ENCODE assay signal across 7 cellular contexts in the genomic region with DNA sequence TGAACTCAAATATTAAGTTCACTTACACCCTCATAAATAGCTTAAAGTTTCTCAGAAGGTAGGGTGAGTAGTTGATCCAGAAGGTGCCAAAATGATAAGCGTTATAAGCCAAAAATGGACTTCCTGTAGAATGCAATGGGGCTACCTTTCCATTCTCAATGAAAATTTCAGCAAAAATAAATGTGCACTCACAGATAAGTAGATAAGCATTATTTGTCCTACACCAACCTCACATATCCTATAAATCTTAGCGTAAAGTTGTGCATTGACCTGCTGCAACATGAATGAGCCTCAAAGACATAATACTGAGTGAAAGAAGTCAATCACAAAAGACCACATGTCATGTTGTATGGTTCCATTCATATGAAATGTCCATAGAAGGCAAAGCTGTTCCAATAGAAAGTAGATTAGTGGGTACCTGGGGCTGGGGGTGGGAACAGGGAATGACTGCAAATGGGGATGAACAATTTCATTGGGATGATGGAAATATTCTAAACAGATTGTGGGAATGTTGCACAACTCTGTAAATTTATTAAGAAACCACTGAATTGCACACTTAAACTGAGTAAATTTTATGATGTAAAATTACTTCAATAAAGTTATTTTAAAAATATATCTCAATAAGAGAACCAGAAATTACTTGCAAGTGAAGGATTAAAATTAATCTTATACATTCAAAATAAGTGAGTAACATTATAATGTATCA.
"Had no signal": no experiment of that assay in that cellular context is flagged by ENCODE, and none has a peak within 500 bp of the region (broad histone marks: within the 10 kb centered on the region; RNA-seq: fewer than 3 reads in every experiment).

No MANE protein-coding gene starts in this region.

- H3K4me3 ChIP-seq: GM23338 had no signal

- DNase-seq: H9, HCEC 1CT, KBM-7 had no signal

- H3K4me2 ChIP-seq: GM23338 had no signal

- ATAC-seq: GM23338 had no signal

- H2AFZ ChIP-seq: GM23338 had no signal

- FAIRE-seq: H1, H54, HTR-8/SVneo had no signal
